Comparison of ENCODE assay signal across 8 cellular contexts in genomic region chr1:155254714-155255242, GRCh38. TPM values are rescaled to one million over a fixed set of nuclear protein-coding genes. Genes with fewer than 3 reads are reported as not detected.
DNase-seq lines count a peak whose midpoint lies in the region; ATAC-seq and TF ChIP-seq lines count a peak whose summit lies in the region.

No MANE protein-coding gene starts in this region.

- H2AFZ ChIP-seq in fibroblast of lung (ENCODE audit: low read length) = no peak overlapping the region

- peaks cover 16% of the 10 kb centered on the region for H3K79me2 ChIP-seq in fibroblast of lung (ENCODE audit: control insufficient read depth, insufficient read depth, low read length)

- H3K36me3 Mint-ChIP-seq in osteocyte (ENCODE audit: unreplicated experiment) = peaks cover 8% of the 10 kb centered on the region

- peaks cover 12% of the 10 kb centered on the region; the same call in 1 of the 2 replicates for H3K36me3 ChIP-seq in SK-N-MC (ENCODE audit: insufficient read depth, low read length)
- peaks cover 9% of the 10 kb centered on the region for H3K36me3 ChIP-seq in fibroblast of lung (ENCODE audit: control insufficient read depth, insufficient read depth, low read length)

- H3K4me1 Mint-ChIP-seq in osteocyte (ENCODE audit: unreplicated experiment) = peaks cover 33% of the 10 kb centered on the region

- H3K27me3 ChIP-seq in fibroblast of lung (ENCODE audit: control insufficient read depth, insufficient read depth, low read length) = no peaks in the 10 kb centered on the region

- no peak for ATAC-seq in GM21367 (IDR thresholded peaks at IDR 0.05; ENCODE audit: unreplicated experiment)
- ATAC-seq in GM19324 (IDR thresholded peaks at IDR 0.05; ENCODE audit: low FRiP score, unreplicated experiment) = no peak

- peak overlapping the region; percentile 95 for H3K27ac Mint-ChIP-seq in osteocyte (ENCODE audit: unreplicated experiment)

- H3K4me1 ChIP-seq in fibroblast of lung (ENCODE audit: control insufficient read depth, extremely low read depth, insufficient read depth, low read length) = peaks cover 13% of the 10 kb centered on the region

- H3K4me3 ChIP-seq in SK-N-MC (peak overlapping the region; percentile 90), fibroblast of lung (replicated peaks in 1 of 4; ENCODE audit: control extremely low read depth in 1 of 4, insufficient read depth in 1 of 4, low read depth in 3 of 4, low read length in 4 of 4) (peak overlapping the region; percentile 61 to 80 (median 71))

- TF ChIP-seq CTCF in fibroblast of lung (conservative IDR thresholded peaks at IDR 0.05 in 1 of 2, IDR thresholded peaks at IDR 0.05 in 1 of 2; ENCODE audit: low read depth in 1 of 2, low read length in 2 of 2) (no peak), osteocyte (IDR thresholded peaks at IDR 0.05) (no peak)

- H3K9me3 ChIP-seq in SK-N-MC (ENCODE audit: low read depth, low read length) = no peaks in the 10 kb centered on the region
- H3K9me3 ChIP-seq in fibroblast of lung (ENCODE audit: control insufficient read depth, insufficient read depth, low read depth, low read length) = no peaks in the 10 kb centered on the region

- no peak overlapping the region for H3K27ac ChIP-seq in SK-N-MC
- peak overlapping the region; percentile 90 for H3K27ac ChIP-seq in fibroblast of lung (ENCODE audit: insufficient read depth, low read length)

- peak overlapping the region; percentile 75 for H3K9ac ChIP-seq in SK-N-MC (ENCODE audit: insufficient read length)
- H3K9ac ChIP-seq in fibroblast of lung (ENCODE audit: insufficient read depth, low read length) = peak overlapping the region; percentile 77

- peak; percentile 55 for DNase-seq in NCI-H2227 (lab: John Stamatoyannopoulos, UW; ENCODE audit: unreplicated experiment)
- DNase-seq in NCI-H2227 treated with DMSO at 0.1 percent for 48 hours (lab: John Stamatoyannopoulos, UW) = no peak
- DNase-seq in SK-N-MC (ENCODE audit: low read depth, low spot score) = no peak
- no peak for DNase-seq in fibroblast of lung (ENCODE audit: low read depth in 2 of 2)
- DNase-seq in osteocyte (ENCODE audit: extremely low spot score, unreplicated experiment) = no peak
- no peak for DNase-seq in SW480 (ENCODE audit: low spot score)

- no peaks in the 10 kb centered on the region for H3K9me3 Mint-ChIP-seq in osteocyte (ENCODE audit: unreplicated experiment)

- H3K27me3 Mint-ChIP-seq in osteocyte (ENCODE audit: unreplicated experiment) = no peaks in the 10 kb centered on the region

- no peaks in the 10 kb centered on the region for H4K20me1 ChIP-seq in fibroblast of lung (ENCODE audit: control insufficient read depth, extremely low read depth, insufficient read depth, low read length)

- peak overlapping the region; percentile 79 for H3K4me3 Mint-ChIP-seq in osteocyte (ENCODE audit: unreplicated experiment)

- H3K4me2 ChIP-seq in fibroblast of lung (ENCODE audit: extremely low read depth, insufficient read depth, low read length) = peak overlapping the region; percentile 81

RNA-seq across cellular contexts. Expression of gene ENTREP3, which starts 0.5 kb away (rescaled TPM):
- 5.4 and 12.9 TPM in 2 replicates for total RNA-seq in fibroblast of lung
- 8.5 and 14.3 TPM in 2 replicates for polyA plus RNA-seq in fibroblast of lung
- 35.4 and 52.2 TPM in 2 replicates for polyA plus RNA-seq in fibroblast of lung (2012)
- polyA minus RNA-seq in fibroblast of lung (ENCODE audit: low replicate concordance) = 56.0 and 63.3 TPM in 2 replicates
- 36.6 and 37.6 TPM in 2 replicates for total RNA-seq in osteocyte

RNA-seq across cellular contexts. Expression of gene SCAMP3, which starts 7.4 kb away (rescaled TPM):
- total RNA-seq in fibroblast of lung = 25.2 and 33.2 TPM in 2 replicates
- 106 and 151 TPM in 2 replicates for polyA plus RNA-seq in fibroblast of lung
- 81.8 and 114 TPM in 2 replicates for polyA plus RNA-seq in fibroblast of lung (2012)
- 180 and 307 TPM in 2 replicates for polyA minus RNA-seq in fibroblast of lung (ENCODE audit: low replicate concordance)
- 73.7 and 74.6 TPM in 2 replicates for total RNA-seq in osteocyte

RNA-seq across cellular contexts. Expression of gene CLK2, which starts 18.5 kb away (rescaled TPM):
- total RNA-seq in fibroblast of lung (21.3 and 26.8 TPM in 2 replicates), osteocyte (53.7 and 63.5 TPM in 2 replicates)
- polyA plus RNA-seq in fibroblast of lung = 34.0 and 40.9 TPM in 2 replicates
- polyA plus RNA-seq in fibroblast of lung (2012) = 23.9 and 27.2 TPM in 2 replicates
- 47.5 and 75.3 TPM in 2 replicates for polyA minus RNA-seq in fibroblast of lung (ENCODE audit: low replicate concordance)

RNA-seq across cellular contexts. Expression of gene HCN3, which starts 22.5 kb away (rescaled TPM):
- 0.99 and 1.0 TPM in 2 replicates for total RNA-seq in fibroblast of lung
- polyA plus RNA-seq in fibroblast of lung = 0.79 and 0.86 TPM in 2 replicates
- polyA plus RNA-seq in fibroblast of lung (2012) = 0.73 and 1.1 TPM in 2 replicates
- polyA minus RNA-seq in fibroblast of lung (ENCODE audit: low replicate concordance) = 7.3 and 11.7 TPM in 2 replicates
- 3.7 and 4.1 TPM in 2 replicates for total RNA-seq in osteocyte

RNA-seq across cellular contexts. Expression of gene MTX1, which starts 46.3 kb away (rescaled TPM):
- total RNA-seq in fibroblast of lung (36.7 and 46.6 TPM in 2 replicates), osteocyte (31.9 and 33.2 TPM in 2 replicates)
- 42.2 and 52.4 TPM in 2 replicates for polyA plus RNA-seq in fibroblast of lung
- polyA plus RNA-seq in fibroblast of lung (2012) = 51.8 and 72.5 TPM in 2 replicates
- polyA minus RNA-seq in fibroblast of lung (ENCODE audit: low replicate concordance) = 97.5 and 113 TPM in 2 replicates
